In genomic region chr12:32860182-32860581, GRCh38 we compare ENCODE assay signal across 19 cellular contexts. TPM values are rescaled to one million over a fixed set of nuclear protein-coding genes. Genes with fewer than 3 reads are reported as not detected.
DNase-seq lines count a peak whose midpoint lies in the region; ATAC-seq, FAIRE-seq and TF ChIP-seq lines count a peak whose summit lies in the region.
"Had no signal": no experiment of that assay in that cellular context is flagged by ENCODE, and none has a peak within 500 bp of the region (broad histone marks: within the 10 kb centered on the region; RNA-seq: fewer than 3 reads in every experiment).

No MANE protein-coding gene starts in this region.

- H3K9me3 ChIP-seq in heart left ventricle (no peaks in the 10 kb centered on the region), body of pancreas (no peaks in the 10 kb centered on the region), keratinocyte (ENCODE audit: control insufficient read depth, low read depth, low read length) (no peaks in the 10 kb centered on the region)

- no peak overlapping the region for H3K4me3 ChIP-seq in heart left ventricle
- no peak overlapping the region for H3K4me3 ChIP-seq in body of pancreas
- peak overlapping the region in 1 of 3 experiments; percentile 57 for H3K4me3 ChIP-seq in keratinocyte (ENCODE audit: control insufficient read depth in 2 of 3, extremely low read depth in 1 of 3, insufficient read depth in 2 of 3, low read depth in 1 of 3, low read length in 3 of 3)

- peak overlapping the region; percentile 17 for H3K27ac Mint-ChIP-seq in type B pancreatic cell
- H3K27ac Mint-ChIP-seq: HFFc6 had no signal

- H3K27me3 Mint-ChIP-seq in type B pancreatic cell, result no peaks in the 10 kb centered on the region

- no peaks in the 10 kb centered on the region for H4K20me1 ChIP-seq in keratinocyte (ENCODE audit: control insufficient read depth, extremely low read depth, insufficient read depth, low read length)

- H3K9ac ChIP-seq in keratinocyte (ENCODE audit: control insufficient read depth, extremely low read depth, insufficient read depth, low read length), result no peak overlapping the region

- TF ChIP-seq POLR2A in heart left ventricle (IDR thresholded peaks at IDR 0.05) (no peak), body of pancreas (IDR thresholded peaks at IDR 0.05) (no peak)

- H2AFZ ChIP-seq in keratinocyte (ENCODE audit: control insufficient read depth, low read length), result no peak overlapping the region

- peaks cover 0 to 52% (median 1%) of the 10 kb centered on the region in 12 donors for H3K4me1 ChIP-seq in heart left ventricle
- peaks cover 6% of the 10 kb centered on the region for H3K4me1 ChIP-seq in body of pancreas
- peaks cover 18% of the 10 kb centered on the region for H3K4me1 ChIP-seq in keratinocyte (ENCODE audit: control insufficient read depth, extremely low read depth, insufficient read depth, low read length)

- intact Hi-C loops in left ventricle myocardium superior (cut with micrococcal nuclease), result no loop called here
- intact Hi-C loops in heart left ventricle (cut with DNase I), result no loop called here
- intact Hi-C loops in body of pancreas (cut with DNase I), result no loop called here

- no peaks in the 10 kb centered on the region for H3K9me3 Mint-ChIP-seq in type B pancreatic cell
- H3K9me3 Mint-ChIP-seq: CD14-positive monocyte had no signal

- no peak overlapping the region for H3K4me3 Mint-ChIP-seq in type B pancreatic cell
- H3K4me3 Mint-ChIP-seq: CD14-positive monocyte, HFFc6 had no signal

- peak; percentile 91 for FAIRE-seq in keratinocyte (lab: Jason Lieb, UNC)
- FAIRE-seq: H54 had no signal

- H3K27me3 ChIP-seq in heart left ventricle (no peaks in the 10 kb centered on the region), body of pancreas (no peaks in the 10 kb centered on the region), keratinocyte (ENCODE audit: control insufficient read depth, extremely low read depth, insufficient read depth, low read length) (no peaks in the 10 kb centered on the region)

- H3K36me3 Mint-ChIP-seq in type B pancreatic cell, result peaks cover 24% of the 10 kb centered on the region
- H3K36me3 Mint-ChIP-seq: CD14-positive monocyte had no signal

- ATAC-seq in left ventricle myocardium superior (peak; percentile 27), heart left ventricle (no peak), body of pancreas (peak; percentile 60)
- ATAC-seq: Panc1 had no signal

- H3K4me1 Mint-ChIP-seq in type B pancreatic cell (ENCODE audit: unreplicated experiment), result no peaks in the 10 kb centered on the region
- H3K4me1 Mint-ChIP-seq: CD14-positive monocyte had no signal

- H3K27ac ChIP-seq in heart left ventricle, result peak overlapping the region in 6 of 12 donors; percentile 19 to 47 (median 26)
- peak overlapping the region in 2 of 4 donors; percentile 24 to 32 for H3K27ac ChIP-seq in body of pancreas
- H3K27ac ChIP-seq in keratinocyte (ENCODE audit: control insufficient read depth, insufficient read depth, low read length), result peak overlapping the region; percentile 31

- H3K9me1 ChIP-seq in keratinocyte (ENCODE audit: control insufficient read depth, extremely low read depth, insufficient read depth, low read length), result no peaks in the 10 kb centered on the region

- H3K36me3 ChIP-seq in heart left ventricle, result peaks cover 0 to 14% (median 0%) of the 10 kb centered on the region in 9 donors
- no peaks in the 10 kb centered on the region for H3K36me3 ChIP-seq in body of pancreas (replicated peaks in 1 of 2; ENCODE audit: insufficient read depth in 1 of 2, low read depth in 2 of 2)
- H3K36me3 ChIP-seq in keratinocyte (ENCODE audit: control insufficient read depth in 2 of 2, extremely low read depth in 1 of 2, insufficient read depth in 2 of 2, low read length in 2 of 2), result peaks cover 3 to 4% of the 10 kb centered on the region in 2 experiments

- no peak for TF ChIP-seq CTCF in heart left ventricle (IDR thresholded peaks at IDR 0.05)
- TF ChIP-seq CTCF in body of pancreas (IDR thresholded peaks at IDR 0.05), result no peak
- TF ChIP-seq CTCF in keratinocyte (optimal IDR thresholded peaks at IDR 0.05 in 1 of 3, IDR thresholded peaks at IDR 0.05 in 1 of 3, conservative IDR thresholded peaks at IDR 0.05 in 1 of 3; ENCODE audit: extremely low read depth in 1 of 3, insufficient read depth in 2 of 3, low read length in 3 of 3), result no peak
- TF ChIP-seq CTCF in type B pancreatic cell (conservative IDR thresholded peaks at IDR 0.05), result no peak

- peak overlapping the region; percentile 60 for H3K4me2 ChIP-seq in keratinocyte (ENCODE audit: control insufficient read depth, extremely low read depth, insufficient read depth, low read depth, low read length)

- peaks cover 67% of the 10 kb centered on the region for H3K79me2 ChIP-seq in keratinocyte (ENCODE audit: control insufficient read depth, insufficient read depth, low read length)

- dilution Hi-C loops in keratinocyte (cut with MboI; ENCODE audit: extremely low pct_ligation_motif_present, low sequenced_read_pairs), result no loop called here

- DNase-seq in left ventricle myocardium superior (no peak), heart left ventricle (no peak), body of pancreas (no peak), keratinocyte (ENCODE audit: low read depth, low spot score) (no peak), type B pancreatic cell (ENCODE audit: extremely low spot score, unreplicated experiment) (no peak), iPS-NIHi7 (ENCODE audit: extremely low spot score) (no peak), hypothalamus (lab: John Stamatoyannopoulos, UW) (no peak)
- no peak for DNase-seq in stimulated activated CD4-positive, alpha-beta T cell treated with anti-CD3 and anti-CD28 coated beads, Interleukin-2, amount 100 ng/mL, for 24 hours
- DNase-seq: AML-193, EL, HFFc6, NCI-H1092, NCI-H146, NCI-H2081, NCI-H510A treated with DMSO at 0.1 percent for 48 hours, SHP77 had no signal

RNA-seq across cellular contexts. Expression of gene PKP2, which starts 36.4 kb away (rescaled TPM):
- 423 TPM for total RNA-seq in left ventricle myocardium superior
- 100 to 1,000 TPM; 269 to 576 (median 402) TPM for total RNA-seq in heart left ventricle
- polyA plus RNA-seq in heart left ventricle, result 100 to 1,000 TPM; 111 to 206 TPM
- total RNA-seq in body of pancreas, result 10 to 100 TPM in 1 of 2 donors, 1 to 10 TPM in 1; 6.9 to 31.9 TPM
- 38.2 to 55.5 TPM (median 50.4 TPM) in 3 replicates for polyA plus RNA-seq in keratinocyte
- 12.8 TPM for polyA plus RNA-seq in keratinocyte (2011; ENCODE audit: low read depth)
- polyA plus RNA-seq in keratinocyte (2011; cell fraction: cytosol; rRNA removed), result 38.8 and 54.4 TPM in 2 replicates
- polyA plus RNA-seq in keratinocyte (2011; cell fraction: nucleus; rRNA removed), result 54.9 and 60.9 TPM in 2 replicates
- polyA plus RNA-seq in keratinocyte (2012; ENCODE audit: low replicate concordance), result 23.9 and 43.6 TPM in 2 replicates
- 43.3 to 81.9 TPM (median 56.8 TPM) in 3 replicates for polyA minus RNA-seq in keratinocyte
- polyA minus RNA-seq in keratinocyte (2011; cell fraction: cytosol; rRNA and poly(A)+ RNA removed), result 52.0 TPM
- polyA minus RNA-seq in keratinocyte (2011; cell fraction: nucleus; rRNA and poly(A)+ RNA removed), result 61.7 and 80.4 TPM in 2 replicates
- total RNA-seq in type B pancreatic cell (ENCODE audit: low replicate concordance), result 29.5 and 116 TPM in 2 replicates

Comparison
In these comparisons a context has a peak if more than half of its experiments do, and no peak if none do; other contexts are left out.
1. ATAC-seq: peak in left ventricle myocardium superior (single experiment) and body of pancreas (single experiment); none in heart left ventricle (0 of 4).